In genomic region chr9:128685022-128685332, GRCh38 we compare ENCODE assay signal across 8 cellular contexts. TPM values are rescaled to one million over a fixed set of nuclear protein-coding genes. Genes with fewer than 3 reads are reported as not detected.
DNase-seq lines count a peak whose midpoint lies in the region; ATAC-seq, FAIRE-seq and TF ChIP-seq lines count a peak whose summit lies in the region.

No MANE protein-coding gene starts in this region.

- BruUV-seq in K562 (replicated peaks; lab: Mats Ljungman, UMichigan): no TSS peak

- H3K18ac ChIP-seq in mesendoderm (ENCODE audit: low read length): no peak overlapping the region

- H3K9me3 ChIP-seq in K562 (replicated peaks; ENCODE audit: control insufficient read depth, insufficient read depth, low read depth, low read length): no peaks in the 10 kb centered on the region

- peak overlapping the region; percentile 98 for H2AK5ac ChIP-seq in mesendoderm (ENCODE audit: low read length)

- peak overlapping the region in 1 of 2 experiments; percentile 3; a peak in 1 of 4 replicates for H3K9ac ChIP-seq in K562 (ENCODE audit: insufficient read depth in 1 of 2, low read depth in 2 of 2, low read length in 2 of 2)
- peak overlapping the region; percentile 96 for H3K9ac ChIP-seq in mesendoderm (ENCODE audit: low read length)

- no peak overlapping the region for H2BK5ac ChIP-seq in mesendoderm (ENCODE audit: low read length)

- H3K79me2 ChIP-seq in K562 (ENCODE audit: control insufficient read depth, insufficient read depth, low read length) (peaks cover 13% of the 10 kb centered on the region), mesendoderm (ENCODE audit: control insufficient read depth, insufficient read depth, low read length) (peaks cover 44% of the 10 kb centered on the region)

- H3K27me3 ChIP-seq in K562 (ENCODE audit: control insufficient read depth in 2 of 2, insufficient read depth in 2 of 2, low read length in 2 of 2) (no peaks in the 10 kb centered on the region), mesendoderm (ENCODE audit: insufficient read depth, low read length, poor library complexity) (no peaks in the 10 kb centered on the region)

- no peak; the same call in 2 of the 3 replicates for ATAC-seq in K562
- no peak for ATAC-seq in GM21390 (IDR thresholded peaks at IDR 0.05; ENCODE audit: unreplicated experiment)

- H3K4me1 ChIP-seq in K562 (replicated peaks in 1 of 2; ENCODE audit: control insufficient read depth in 2 of 2, insufficient read depth in 2 of 2, low read length in 2 of 2) (peaks cover 23 to 35% of the 10 kb centered on the region in 2 experiments), mesendoderm (ENCODE audit: control insufficient read depth, low read depth, low read length) (peaks cover 7% of the 10 kb centered on the region)

- peak; percentile 72 for FAIRE-seq in K562 (lab: Jason Lieb, UNC)
- no peak for FAIRE-seq in RCC 7860 (lab: Jason Lieb, UNC)

- H3K27ac ChIP-seq in K562 (ENCODE audit: extremely low read depth, low read depth, low read length): no peak overlapping the region
- H3K27ac ChIP-seq in mesendoderm (ENCODE audit: low read depth, low read length): no peak overlapping the region

- H4K8ac ChIP-seq in mesendoderm (ENCODE audit: low read depth, low read length): no peak overlapping the region

- TF ChIP-seq POLR2A in K562 (conservative IDR thresholded peaks at IDR 0.05): no peak

- no peak overlapping the region for H3K4ac ChIP-seq in mesendoderm (ENCODE audit: low read depth, low read length)

- no peak overlapping the region for H2BK15ac ChIP-seq in mesendoderm (replicated peaks; ENCODE audit: low read depth)

- H3K9me1 ChIP-seq in K562 (ENCODE audit: control insufficient read depth, insufficient read depth, low read length): no peaks in the 10 kb centered on the region

- H2BK120ac ChIP-seq in mesendoderm (ENCODE audit: low read depth, low read length): no peak overlapping the region

- no peak overlapping the region for H4K5ac ChIP-seq in mesendoderm (ENCODE audit: low read length)

- intact Hi-C loops in K562 (cut with micrococcal nuclease): loop anchor here (10.0 kb wide), 2 partner anchors 410 to 490 kb away; partner anchors contain the start of genes CIZ1, GOLGA2 and SWI5

- peak overlapping the region; percentile 73 for H2AFZ ChIP-seq in K562 (ENCODE audit: low read depth, low read length)

- TF ChIP-seq RAD21 in K562 (CRISPR knock-in tag; conservative IDR thresholded peaks at IDR 0.05 in 1 of 2, IDR thresholded peaks at IDR 0.05 in 1 of 2): no peak

- H3K56ac ChIP-seq in mesendoderm (ENCODE audit: low read length): peak overlapping the region; percentile 94

- POLR2A ChIA-PET in K562 (lab: Yijun Ruan, JAX): interaction anchor here (0.6 to 1.4 kb wide), 6 partner anchors 11 to 993 kb away, joined by 3 to 6 read pairs (median 4); partner anchors contain the start of gene ENDOG

- CTCF ChIA-PET in K562 (lab: Yijun Ruan, JAX; ENCODE audit: low intra/inter-chr PET ratio): no interaction called here

- TF ChIP-seq CTCF in HFF-Myc (IDR thresholded peaks at IDR 0.05; ENCODE audit: low read depth, low read length, missing control alignments) (no peak), K562 (IDR thresholded peaks at IDR 0.05 in 2 of 3, conservative IDR thresholded peaks at IDR 0.05 in 1 of 3; ENCODE audit: insufficient read depth in 2 of 3, low read depth in 1 of 3, low read length in 3 of 3) (no peak)

- no peak for TF ChIP-seq EP300 in K562 (IDR thresholded peaks at IDR 0.05; ENCODE audit: low read length)

- peak overlapping the region; percentile 74 for H3K23ac ChIP-seq in mesendoderm (ENCODE audit: low read length)

- H3K79me1 ChIP-seq in mesendoderm (ENCODE audit: low read length): peaks cover 10% of the 10 kb centered on the region

- H3K36me3 ChIP-seq in K562 (ENCODE audit: control insufficient read depth, insufficient read depth, low read length) (no peaks in the 10 kb centered on the region), mesendoderm (ENCODE audit: control insufficient read depth, insufficient read depth, low read length) (no peaks in the 10 kb centered on the region)

- DNase-seq in AML-193 (lab: John Stamatoyannopoulos, UW): peak; percentile 30 to 38
- DNase-seq in HFF-Myc (ENCODE audit: extremely low read depth, low read depth): no peak
- no peak for DNase-seq in K562 (ENCODE audit: extremely low read depth in 1 of 4, low spot score in 3 of 4)
- DNase-seq in mesendoderm: no peak
- DNase-seq in NCI-H2196 treated with DMSO at 0.1 percent for 48 hours (lab: John Stamatoyannopoulos, UW; ENCODE audit: unreplicated experiment): no peak
- no peak for DNase-seq in MV-4-11 (lab: John Stamatoyannopoulos, UW)
- no peak for DNase-seq in RCC 7860 (ENCODE audit: low spot score)

- H3K4me2 ChIP-seq in K562 (ENCODE audit: insufficient read depth, low read length): no peak overlapping the region
- peak overlapping the region; percentile 100 for H3K4me2 ChIP-seq in mesendoderm (ENCODE audit: low read length)

- no peaks in the 10 kb centered on the region for H4K20me1 ChIP-seq in K562 (replicated peaks; ENCODE audit: control insufficient read depth, insufficient read depth, low read length)

- 45% methylated on average over 2 of the region's 2 CpGs for WGBS in K562 (ENCODE audit: insufficient coverage, low coverage, missing lambda C conversion rate)
- no CpG with 5 or more reads among the region's 2 CpGs for WGBS in mesendoderm (ENCODE audit: extremely low coverage, insufficient coverage, low lambda C conversion rate)

- in situ Hi-C loops in K562 (cut with MboI): no loop called here

- peak overlapping the region; percentile 69 for H3K4me3 ChIP-seq in HFF-Myc (replicated peaks; ENCODE audit: low read depth, low read length)
- no peak overlapping the region for H3K4me3 ChIP-seq in K562
- H3K4me3 ChIP-seq in mesendoderm (ENCODE audit: low read length): peak overlapping the region; percentile 89

RNA-seq across cellular contexts. Expression of gene SET, which starts 4.0 kb away (rescaled TPM):
- total RNA-seq in K562 (2011; cell fraction: chromatin; rRNA removed; ENCODE audit: low replicate concordance): 148 and 241 TPM in 2 replicates
- total RNA-seq in K562 (2011; cell fraction: nucleolus; rRNA removed): 111 and 117 TPM in 2 replicates
- total RNA-seq in K562 (2011; cell fraction: nucleoplasm; rRNA removed): 183 and 259 TPM in 2 replicates
- total RNA-seq in K562 (2014; rRNA removed) (887 and 1,071 TPM in 2 replicates), K562 (2014; rRNA removed; fragmentation: Illumina TruSeq; extraction: Trizol) (1,328 and 1,534 TPM in 2 replicates), K562 (2015; rRNA removed; fragmentation: Illumina TruSeq; extraction: Trizol) (1,335 and 1,447 TPM in 2 replicates), K562 (2021) (840 and 907 TPM in 2 replicates)
- polyA plus RNA-seq in K562 (2011; rRNA removed) (308 and 520 TPM in 2 replicates), K562 (2014; fragmentation: Illumina TruSeq; extraction: Trizol) (886 and 1,006 TPM in 2 replicates), K562 (2014; fragmentation: Nextera tagmentation; extraction: Ambion mirVana) (100 to 1,000 TPM; 404 to 534 TPM), K562 (2014; rRNA removed) (609 and 622 TPM in 2 replicates)
- 84.3 and 133 TPM in 2 replicates for polyA plus RNA-seq in K562 (2011; cell fraction: cytosol; rRNA removed)
- 138 and 148 TPM in 2 replicates for polyA plus RNA-seq in K562 (2011; cell fraction: nucleus; rRNA removed)
- polyA plus RNA-seq in K562 (2012): 556 and 791 TPM in 2 replicates
- polyA minus RNA-seq in K562 (2011; rRNA and poly(A)+ RNA removed): 1,021 and 1,119 TPM in 2 replicates
- polyA minus RNA-seq in K562 (2011; cell fraction: cytosol; rRNA and poly(A)+ RNA removed): 256 and 383 TPM in 2 replicates
- polyA minus RNA-seq in K562 (2011; cell fraction: nucleus; rRNA and poly(A)+ RNA removed): 100 and 155 TPM in 2 replicates
- 1,074 TPM for polyA plus RNA-seq in mesendoderm (2013, experiment 1 of 2)
- 1,092 TPM for polyA plus RNA-seq in mesendoderm (2013, experiment 2 of 2)

RNA-seq across cellular contexts. Expression of gene PKN3, which starts 17.3 kb away (rescaled TPM):
- total RNA-seq in K562 (2011; cell fraction: chromatin; rRNA removed; ENCODE audit: low replicate concordance): 45.1 and 101 TPM in 2 replicates
- 76.3 and 95.7 TPM in 2 replicates for total RNA-seq in K562 (2011; cell fraction: nucleolus; rRNA removed)
- total RNA-seq in K562 (2011; cell fraction: nucleoplasm; rRNA removed): 27.9 and 53.6 TPM in 2 replicates
- total RNA-seq in K562 (2014; rRNA removed) (29.4 and 42.4 TPM in 2 replicates), K562 (2014; rRNA removed; fragmentation: Illumina TruSeq; extraction: Trizol) (10.6 and 16.2 TPM in 2 replicates), K562 (2015; rRNA removed; fragmentation: Illumina TruSeq; extraction: Trizol) (17.5 and 19.7 TPM in 2 replicates), K562 (2021) (40.3 and 41.3 TPM in 2 replicates)
- polyA plus RNA-seq in K562 (2011; rRNA removed) (24.5 and 25.4 TPM in 2 replicates), K562 (2014; fragmentation: Illumina TruSeq; extraction: Trizol) (19.7 and 28.3 TPM in 2 replicates), K562 (2014; fragmentation: Nextera tagmentation; extraction: Ambion mirVana) (1 to 10 TPM in 1 of 2 experiments, under 1 TPM in 1; 0.82 to 1.4 TPM), K562 (2014; rRNA removed) (48.9 and 49.2 TPM in 2 replicates)
- polyA plus RNA-seq in K562 (2011; cell fraction: cytosol; rRNA removed): 25.0 and 47.2 TPM in 2 replicates
- 80.6 and 118 TPM in 2 replicates for polyA plus RNA-seq in K562 (2011; cell fraction: nucleus; rRNA removed)
- 28.4 and 42.0 TPM in 2 replicates for polyA plus RNA-seq in K562 (2012)
- polyA minus RNA-seq in K562 (2011; rRNA and poly(A)+ RNA removed): 9.4 and 18.7 TPM in 2 replicates
- polyA minus RNA-seq in K562 (2011; cell fraction: cytosol; rRNA and poly(A)+ RNA removed): 23.5 and 24.5 TPM in 2 replicates
- polyA minus RNA-seq in K562 (2011; cell fraction: nucleus; rRNA and poly(A)+ RNA removed): 12.1 and 13.3 TPM in 2 replicates
- 5.9 TPM for polyA plus RNA-seq in mesendoderm (2013, experiment 1 of 2)
- polyA plus RNA-seq in mesendoderm (2013, experiment 2 of 2): 5.8 TPM

RNA-seq across cellular contexts. Expression of gene DYNC2I2, which starts 28.3 kb away (rescaled TPM):
- 27.2 and 132 TPM in 2 replicates for total RNA-seq in K562 (2011; cell fraction: chromatin; rRNA removed; ENCODE audit: low replicate concordance)
- total RNA-seq in K562 (2011; cell fraction: nucleolus; rRNA removed): 174 and 202 TPM in 2 replicates
- total RNA-seq in K562 (2011; cell fraction: nucleoplasm; rRNA removed): 76.1 and 76.9 TPM in 2 replicates
- total RNA-seq in K562 (2014; rRNA removed) (249 and 283 TPM in 2 replicates), K562 (2014; rRNA removed; fragmentation: Illumina TruSeq; extraction: Trizol) (16.0 and 21.6 TPM in 2 replicates), K562 (2015; rRNA removed; fragmentation: Illumina TruSeq; extraction: Trizol) (69.5 and 71.3 TPM in 2 replicates), K562 (2021) (131 and 144 TPM in 2 replicates)
- polyA plus RNA-seq in K562 (2011; rRNA removed) (70.0 and 85.8 TPM in 2 replicates), K562 (2014; fragmentation: Illumina TruSeq; extraction: Trizol) (36.3 and 76.9 TPM in 2 replicates), K562 (2014; fragmentation: Nextera tagmentation; extraction: Ambion mirVana) (1 to 10 TPM; 1.5 to 2.3 TPM), K562 (2014; rRNA removed) (165 and 184 TPM in 2 replicates)
- 110 and 264 TPM in 2 replicates for polyA plus RNA-seq in K562 (2011; cell fraction: cytosol; rRNA removed)
- 270 and 451 TPM in 2 replicates for polyA plus RNA-seq in K562 (2011; cell fraction: nucleus; rRNA removed)
- polyA plus RNA-seq in K562 (2012): 106 and 139 TPM in 2 replicates
- 16.9 and 31.4 TPM in 2 replicates for polyA minus RNA-seq in K562 (2011; rRNA and poly(A)+ RNA removed)
- 70.6 and 79.0 TPM in 2 replicates for polyA minus RNA-seq in K562 (2011; cell fraction: cytosol; rRNA and poly(A)+ RNA removed)
- polyA minus RNA-seq in K562 (2011; cell fraction: nucleus; rRNA and poly(A)+ RNA removed): 78.6 and 83.6 TPM in 2 replicates
- polyA plus RNA-seq in mesendoderm (2013, experiment 1 of 2): 21.0 TPM
- polyA plus RNA-seq in mesendoderm (2013, experiment 2 of 2): 21.1 TPM

RNA-seq across cellular contexts. Expression of gene ZDHHC12, which starts 39.0 kb away (rescaled TPM):
- total RNA-seq in K562 (2011; cell fraction: chromatin; rRNA removed; ENCODE audit: low replicate concordance): 7.1 and 18.4 TPM in 2 replicates
- 35.0 and 36.5 TPM in 2 replicates for total RNA-seq in K562 (2011; cell fraction: nucleolus; rRNA removed)
- total RNA-seq in K562 (2011; cell fraction: nucleoplasm; rRNA removed): 22.9 and 31.1 TPM in 2 replicates
- total RNA-seq in K562 (2014; rRNA removed): 38.0 and 57.7 TPM in 2 replicates
- 1.1 and 1.9 TPM in 2 replicates for total RNA-seq in K562 (2014; rRNA removed; fragmentation: Illumina TruSeq; extraction: Trizol)
- total RNA-seq in K562 (2015; rRNA removed; fragmentation: Illumina TruSeq; extraction: Trizol): 18.7 and 19.1 TPM in 2 replicates
- total RNA-seq in K562 (2021): 28.7 and 30.3 TPM in 2 replicates
- polyA plus RNA-seq in K562 (2011; rRNA removed): 13.8 and 24.8 TPM in 2 replicates
- 30.4 and 84.8 TPM in 2 replicates for polyA plus RNA-seq in K562 (2011; cell fraction: cytosol; rRNA removed)
- 32.5 and 45.8 TPM in 2 replicates for polyA plus RNA-seq in K562 (2011; cell fraction: nucleus; rRNA removed)
- polyA plus RNA-seq in K562 (2012): 31.0 and 52.7 TPM in 2 replicates
- polyA plus RNA-seq in K562 (2014; fragmentation: Illumina TruSeq; extraction: Trizol): 6.8 and 27.8 TPM in 2 replicates
- polyA plus RNA-seq in K562 (2014; fragmentation: Nextera tagmentation; extraction: Ambion mirVana): 1 to 10 TPM in 1 of 2 experiments, under 1 TPM in 1; 0.21 to 4.3 TPM
- polyA plus RNA-seq in K562 (2014; rRNA removed): 31.7 TPM in 2 replicates
- 3.4 and 6.5 TPM in 2 replicates for polyA minus RNA-seq in K562 (2011; rRNA and poly(A)+ RNA removed)
- polyA minus RNA-seq in K562 (2011; cell fraction: cytosol; rRNA and poly(A)+ RNA removed): 21.7 and 30.2 TPM in 2 replicates
- polyA minus RNA-seq in K562 (2011; cell fraction: nucleus; rRNA and poly(A)+ RNA removed): 5.8 and 6.1 TPM in 2 replicates
- polyA plus RNA-seq in mesendoderm (2013, experiment 1 of 2): 30.3 TPM
- 31.1 TPM for polyA plus RNA-seq in mesendoderm (2013, experiment 2 of 2)

Comparison
In these comparisons a context has a peak if more than half of its experiments do, and no peak if none do; other contexts are left out.
1. DNase-seq: peak in AML-193 (2 of 2); none in HFF-Myc (single experiment), K562 (0 of 4), mesendoderm (single experiment), NCI-H2196 treated with DMSO at 0.1 percent for 48 hours (single experiment), MV-4-11 (single experiment) and RCC 7860 (single experiment).